ENCODE assay signal across 19 cellular contexts in the genomic region with DNA sequence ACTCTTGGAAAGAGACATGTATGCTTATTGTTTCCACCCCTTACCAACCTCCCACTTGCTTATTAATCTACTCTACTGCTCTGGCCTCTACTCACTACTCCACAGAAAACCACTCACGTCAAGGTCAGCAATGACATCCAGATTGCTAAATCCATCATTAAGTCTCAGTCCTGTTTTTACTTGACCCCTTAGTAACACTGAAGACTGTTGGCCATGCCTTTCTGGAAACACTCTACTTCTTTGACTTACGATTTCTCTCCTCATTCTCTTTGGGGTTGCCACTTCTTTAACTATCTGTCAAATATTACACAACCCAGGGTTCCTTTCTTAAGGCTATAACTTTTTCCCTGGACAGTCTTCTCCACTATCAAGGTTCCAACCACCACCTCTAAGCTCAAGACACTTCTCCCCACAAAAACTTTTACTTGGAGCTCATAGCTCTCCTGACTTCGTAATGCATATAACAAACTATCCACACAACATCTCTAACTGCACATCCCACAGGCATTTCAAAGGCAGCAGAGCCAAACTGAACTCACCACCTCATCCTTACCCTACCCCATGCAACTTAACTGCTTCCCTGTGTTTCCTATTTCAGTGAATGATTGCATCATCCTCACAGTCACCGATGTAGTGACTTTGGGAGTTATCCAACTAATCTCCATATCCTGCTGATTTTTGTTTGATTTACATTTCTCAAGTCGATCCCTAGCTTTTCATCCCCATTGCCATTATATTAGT. TPM values are rescaled to one million over a fixed set of nuclear protein-coding genes. Genes with fewer than 3 reads are reported as not detected.
A peak's percentile ranks its signal among the peaks of the same experiment; 100 is the strongest.
DNase-seq lines count a peak whose midpoint lies in the region; ATAC-seq, FAIRE-seq and TF ChIP-seq lines count a peak whose summit lies in the region.
"Had no signal": no experiment of that assay in that cellular context is flagged by ENCODE, and none has a peak within 500 bp of the region (broad histone marks: within the 10 kb centered on the region; RNA-seq: fewer than 3 reads in every experiment).

No MANE protein-coding gene starts in this region.

- POLR2A ChIA-PET in MCF 10A (lab: Yijun Ruan, JAX), result interaction anchor here (1.0 kb wide), 1 partner anchor 22 kb away, joined by 3 read pairs; no protein-coding TSS in a partner anchor
- POLR2A ChIA-PET in H1 (lab: Charles Lee; ENCODE audit: partially characterized antibody), result no interaction called here

- no peak overlapping the region for H2AK5ac ChIP-seq in H1 (ENCODE audit: low read depth, low read length)

- H2BK120ac ChIP-seq in H1 (replicated peaks; ENCODE audit: low read depth, low read length), result no peak overlapping the region

- in situ Hi-C loops in mammary epithelial cell (cut with MboI; ENCODE audit: low sequenced_read_pairs in 2 of 2), result no loop called here

- no peaks in the 10 kb centered on the region for H3K36me3 Mint-ChIP-seq in MCF 10A (ENCODE audit: insufficient read depth, unreplicated experiment)

- no peak overlapping the region for H3K9ac ChIP-seq in mammary epithelial cell (ENCODE audit: insufficient read depth, low read length)
- no peak overlapping the region for H3K9ac ChIP-seq in H1 (replicated peaks in 1 of 4; ENCODE audit: extremely low read depth in 1 of 4, low read depth in 3 of 4, low read length in 3 of 4)

- H2BK20ac ChIP-seq in H1 (ENCODE audit: low read length), result no peak overlapping the region

- H2AFZ ChIP-seq in mammary epithelial cell (ENCODE audit: low read depth, low read length), result no peak overlapping the region
- no peak overlapping the region for H2AFZ ChIP-seq in H1 (ENCODE audit: low read length)

- dilution Hi-C loops in mammary epithelial cell (cut with HindIII; ENCODE audit: low sequenced_read_pairs), result no loop called here

- H2BK12ac ChIP-seq in H1 (ENCODE audit: low read depth, low read length), result no peak overlapping the region

- no peak overlapping the region for H4K8ac ChIP-seq in H1 (ENCODE audit: extremely low read depth, insufficient read depth, low read length)

- no peaks in the 10 kb centered on the region for H3K23me2 ChIP-seq in H1 (ENCODE audit: low read depth, low read length)

- H3K27ac Mint-ChIP-seq in MCF 10A (ENCODE audit: low read depth, unreplicated experiment), result no peak overlapping the region

- CTCF ChIA-PET in MCF 10A (lab: Yijun Ruan, JAX), result no interaction called here
- CTCF ChIA-PET in mammary epithelial cell (lab: Charles Lee; ENCODE audit: low non-redundant PET), result no interaction called here
- CTCF ChIA-PET in H1 (lab: Charles Lee; ENCODE audit: partially characterized antibody), result no interaction called here

- H3K4me1 ChIP-seq in mammary epithelial cell (ENCODE audit: insufficient read depth, low read length) (no peaks in the 10 kb centered on the region), H1 (replicated peaks in 1 of 4; ENCODE audit: control insufficient read depth in 3 of 4, insufficient read depth in 4 of 4, low read length in 3 of 4) (no peaks in the 10 kb centered on the region)
- H3K4me1 ChIP-seq: body of pancreas, sigmoid colon had no signal

- FAIRE-seq in RCC 7860 (lab: Jason Lieb, UNC) (no peak), H1 (lab: Jason Lieb, UNC) (no peak)
- FAIRE-seq: keratinocyte, urothelium cell line had no signal

- H3K36me3 ChIP-seq in mammary epithelial cell (ENCODE audit: insufficient read depth, low read length), result no peaks in the 10 kb centered on the region
- no peaks in the 10 kb centered on the region for H3K36me3 ChIP-seq in H1 (ENCODE audit: control insufficient read depth in 2 of 4, insufficient read depth in 4 of 4, low read length in 3 of 4)
- H3K36me3 ChIP-seq: neutrophil, sigmoid colon had no signal

- no peak for ATAC-seq in GM18907 (IDR thresholded peaks at IDR 0.05; ENCODE audit: unreplicated experiment)
- ATAC-seq: body of pancreas had no signal

- H3K79me2 ChIP-seq in mammary epithelial cell (ENCODE audit: insufficient read depth, low read length) (no peaks in the 10 kb centered on the region), H1 (ENCODE audit: control insufficient read depth in 1 of 2, insufficient read depth in 2 of 2, low read length in 2 of 2) (no peaks in the 10 kb centered on the region)

- intact Hi-C loops in MCF 10A (cut with micrococcal nuclease) (no loop called here), mammary epithelial cell (cut with micrococcal nuclease) (no loop called here)

- H3K27me3 Mint-ChIP-seq in MCF 10A (ENCODE audit: insufficient read depth, unreplicated experiment), result no peaks in the 10 kb centered on the region

- no peak overlapping the region for H3K4ac ChIP-seq in H1 (replicated peaks; ENCODE audit: insufficient read length, low read depth, low read length)

- H3K27me3 ChIP-seq in mammary epithelial cell (ENCODE audit: insufficient read depth, low read length) (no peaks in the 10 kb centered on the region), H1 (replicated peaks in 1 of 4; ENCODE audit: control insufficient read depth in 3 of 4, extremely low read depth in 1 of 4, insufficient read depth in 3 of 4, low read length in 3 of 4) (no peaks in the 10 kb centered on the region)
- H3K27me3 ChIP-seq: body of pancreas, neutrophil, sigmoid colon had no signal

- no peak overlapping the region for H3K4me3 Mint-ChIP-seq in MCF 10A (ENCODE audit: unreplicated experiment)

- H4K91ac ChIP-seq in H1 (replicated peaks; ENCODE audit: insufficient read length, low read length), result no peak overlapping the region

- no peak overlapping the region for H3K18ac ChIP-seq in H1 (ENCODE audit: extremely low read depth, low read length)

- peaks cover 7% of the 10 kb centered on the region for H3K9me3 Mint-ChIP-seq in MCF 10A (ENCODE audit: unreplicated experiment)

- H4K5ac ChIP-seq in H1 (ENCODE audit: insufficient read length, low read depth, low read length), result no peak overlapping the region

- no peak overlapping the region for H2BK15ac ChIP-seq in H1 (ENCODE audit: low read length)

- no peaks in the 10 kb centered on the region for H3K4me1 Mint-ChIP-seq in MCF 10A (ENCODE audit: insufficient read depth, unreplicated experiment)

- BruUV-seq in MCF 10A (replicated peaks; lab: Mats Ljungman, UMichigan) (no TSS peak), mammary epithelial cell (replicated peaks; lab: Mats Ljungman, UMichigan) (no TSS peak)

- no peak for TF ChIP-seq CTCF in MCF 10A (IDR thresholded peaks at IDR 0.05; ENCODE audit: unreplicated experiment)
- no peak for TF ChIP-seq CTCF in mammary epithelial cell (conservative IDR thresholded peaks at IDR 0.05 in 1 of 2, IDR thresholded peaks at IDR 0.05 in 1 of 2; ENCODE audit: extremely low read depth in 1 of 2, insufficient read depth in 1 of 2, low read depth in 1 of 2, low read length in 2 of 2)
- TF ChIP-seq CTCF in H1 (IDR thresholded peaks at IDR 0.05; ENCODE audit: control extremely low read depth in 1 of 3, insufficient read depth in 1 of 3, low read depth in 1 of 3, low read length in 3 of 3), result no peak

- no peak overlapping the region for H3K23ac ChIP-seq in H1 (ENCODE audit: insufficient read length)

- H3K27ac ChIP-seq in mammary epithelial cell (ENCODE audit: insufficient read depth, low read depth, low read length) (no peak overlapping the region), H1 (ENCODE audit: low read depth, low read length) (no peak overlapping the region)
- H3K27ac ChIP-seq: body of pancreas, neutrophil, sigmoid colon had no signal

- no peak for TF ChIP-seq EP300 in H1 (IDR thresholded peaks at IDR 0.05; ENCODE audit: borderline replicate concordance in 1 of 2, low read depth in 2 of 2, low read length in 2 of 2)

- no peak overlapping the region for H3K56ac ChIP-seq in H1 (replicated peaks; ENCODE audit: insufficient read length, low read depth, low read length)

- no peak overlapping the region for H3K4me3 ChIP-seq in mammary epithelial cell (replicated peaks in 1 of 3; ENCODE audit: insufficient read depth in 1 of 3, low read depth in 2 of 3, low read length in 3 of 3)
- no peak overlapping the region for H3K4me3 ChIP-seq in H1 (ENCODE audit: extremely low read depth in 1 of 4, insufficient read depth in 2 of 4, low read depth in 3 of 4, low read length in 4 of 4)
- H3K4me3 ChIP-seq: body of pancreas, sigmoid colon had no signal

- 57% methylated on average over 5 of the region's 5 CpGs for WGBS in mammary epithelial cell (ENCODE audit: low coverage, missing lambda C conversion rate)
- 90% methylated on average over 5 of the region's 5 CpGs; no CpG with 5 or more reads in 1 of the 2 experiments for WGBS in H1 (ENCODE audit: extremely low coverage in 1 of 2, insufficient coverage in 1 of 2, insufficient read length in 1 of 2, insufficient replicate concordance in 2 of 2, low coverage in 1 of 2, low lambda C conversion rate in 2 of 2, missing lambda C conversion rate in 1 of 2), 2 experiments

- H3K9me3 ChIP-seq in mammary epithelial cell (replicated peaks; ENCODE audit: insufficient read depth, low read length) (no peaks in the 10 kb centered on the region), H1 (ENCODE audit: insufficient read depth in 2 of 2, low read depth in 1 of 2, low read length in 1 of 2) (no peaks in the 10 kb centered on the region)
- H3K9me3 ChIP-seq: body of pancreas, neutrophil, sigmoid colon had no signal

- peak; percentile 41 for DNase-seq in MCF 10A (ENCODE audit: unreplicated experiment)
- DNase-seq in mammary epithelial cell, result no peak
- DNase-seq in RCC 7860 (ENCODE audit: low spot score), result peak; percentile 5
- DNase-seq in H1 (ENCODE audit: low read depth in 1 of 2, low spot score in 2 of 2), result no peak
- no peak for DNase-seq in T-helper 1 cell
- DNase-seq in activated CD8-positive, alpha-beta memory T cell treated with anti-CD3 and anti-CD28 coated beads, Interleukin-2, amount 50 U/mL, for 48 hours, result no peak
- no peak for DNase-seq in superior temporal gyrus (ENCODE audit: extremely low spot score)
- DNase-seq: ACHN; activated effector memory CD4-positive, alpha-beta T cell treated with anti-CD3 and anti-CD28 coated beads, Interleukin-2, amount 50 U/mL, for 16 hours; body of pancreas; effector CD4-positive, alpha-beta T cell; glutamatergic neuron; sigmoid colon; stimulated activated CD4-positive, alpha-beta T cell treated with anti-CD3 and anti-CD28 coated beads, Interleukin-4, amount 100 ng/mL, for 4 hours had no signal

- no peaks in the 10 kb centered on the region for H3K79me1 ChIP-seq in H1 (ENCODE audit: low read depth, low read length)

- H3K4me2 ChIP-seq in mammary epithelial cell (ENCODE audit: insufficient read depth, low read depth, low read length) (no peak overlapping the region), H1 (ENCODE audit: insufficient read depth in 1 of 2, low read depth in 2 of 2, low read length in 2 of 2) (no peak overlapping the region)

- no peak overlapping the region for H2BK5ac ChIP-seq in H1 (ENCODE audit: low read depth, low read length)

- no peak overlapping the region for H3K14ac ChIP-seq in H1 (ENCODE audit: insufficient read length)

- H4K20me1 ChIP-seq in mammary epithelial cell (ENCODE audit: insufficient read depth, low read length) (no peaks in the 10 kb centered on the region), H1 (replicated peaks in 1 of 2; ENCODE audit: control insufficient read depth in 1 of 2, insufficient read depth in 2 of 2, low read length in 2 of 2) (no peaks in the 10 kb centered on the region)

- TF ChIP-seq RAD21 in H1 (IDR thresholded peaks at IDR 0.05 in 1 of 2, conservative IDR thresholded peaks at IDR 0.05 in 1 of 2; ENCODE audit: low read depth in 2 of 2, low read length in 2 of 2), result no peak

- no peak for TF ChIP-seq POLR2A in H1 (IDR thresholded peaks at IDR 0.05; ENCODE audit: control extremely low read depth in 1 of 2, low read depth in 2 of 2, low read length in 2 of 2)

RNA-seq across cellular contexts. Expression of gene MAGEA4, which starts 15.8 kb away (rescaled TPM):
- total RNA-seq in MCF 10A (2022), result not detected in 2 replicates
- total RNA-seq in mammary epithelial cell, result not detected
- polyA plus RNA-seq in mammary epithelial cell, result not detected
- polyA minus RNA-seq in mammary epithelial cell, result not detected
- 0.27 and 0.45 TPM in 2 replicates for total RNA-seq in H1 (2021; fragmentation: NEBNext Ultra II Directional; extraction: Animal tissue kit (Norgen Biotek cat#: 25700))
- 0.67 and 2.3 TPM in 2 replicates for polyA plus RNA-seq in H1 (2011; rRNA removed)
- 1.9 TPM for polyA plus RNA-seq in H1 (2011; cell fraction: cytosol; rRNA removed)
- 1.2 TPM for polyA plus RNA-seq in H1 (2011; cell fraction: nucleus; rRNA removed)
- polyA plus RNA-seq in H1 (2012, experiment 1 of 2), result 0.36 to 0.74 TPM (median 0.62 TPM) in 3 of 4 replicates, not detected in the other
- 0.38 TPM for polyA plus RNA-seq in H1 (2012, experiment 2 of 2)
- polyA plus RNA-seq in H1 (2013, experiment 1 of 2), result 0.32 TPM
- polyA plus RNA-seq in H1 (2013, experiment 2 of 2), result 0.42 TPM
- polyA minus RNA-seq in H1 (2011; rRNA and poly(A)+ RNA removed), result 0.61 and 1.0 TPM in 2 replicates
- polyA minus RNA-seq in H1 (2011; cell fraction: cytosol; rRNA and poly(A)+ RNA removed), result not detected
- not detected for polyA minus RNA-seq in H1 (2011; cell fraction: nucleus; rRNA and poly(A)+ RNA removed)
- total RNA-seq: activated CD8-positive, alpha-beta memory T cell treated with anti-CD3 and anti-CD28 coated beads for 36 hours; body of pancreas; sigmoid colon had no signal
- polyA plus RNA-seq: keratinocyte, sigmoid colon had no signal

Comparison
In these comparisons a context has a peak if more than half of its experiments do, and no peak if none do; other contexts are left out.
1. DNase-seq: peak in MCF 10A (single experiment) and RCC 7860 (single experiment); none in mammary epithelial cell (single experiment), H1 (0 of 2), T-helper 1 cell (0 of 5), activated CD8-positive, alpha-beta memory T cell treated with anti-CD3 and anti-CD28 coated beads, Interleukin-2, amount 50 U/mL, for 48 hours (single experiment) and superior temporal gyrus (single experiment).